ENCODE assay signal across 8 cellular contexts in genomic region chr9:91361294-91362201, GRCh38. TPM values are rescaled to one million over a fixed set of nuclear protein-coding genes. Genes with fewer than 3 reads are reported as not detected.
DNase-seq lines count a peak whose midpoint lies in the region; ATAC-seq and TF ChIP-seq lines count a peak whose summit lies in the region.

A gene with protein sequence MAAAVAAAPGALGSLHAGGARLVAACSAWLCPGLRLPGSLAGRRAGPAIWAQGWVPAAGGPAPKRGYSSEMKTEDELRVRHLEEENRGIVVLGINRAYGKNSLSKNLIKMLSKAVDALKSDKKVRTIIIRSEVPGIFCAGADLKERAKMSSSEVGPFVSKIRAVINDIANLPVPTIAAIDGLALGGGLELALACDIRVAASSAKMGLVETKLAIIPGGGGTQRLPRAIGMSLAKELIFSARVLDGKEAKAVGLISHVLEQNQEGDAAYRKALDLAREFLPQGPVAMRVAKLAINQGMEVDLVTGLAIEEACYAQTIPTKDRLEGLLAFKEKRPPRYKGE (minus strand): TSS chr9:91361918. CDS start chr9:91361889, 29 bp downstream.

- H3K4me1 ChIP-seq in lung (ENCODE audit: control insufficient read depth in 2 of 2, insufficient read depth in 2 of 2, low read length in 2 of 2) = peaks cover 6 to 20% of the 10 kb centered on the region in 2 donors

- H3K27ac ChIP-seq in lung (ENCODE audit: low read depth in 1 of 2, low read length in 1 of 2) = peak within 1 kb of the TSS; percentile 94 to 96

- POLR2A ChIA-PET in BJ (lab: Charles Lee) = no interaction called here
- POLR2A ChIA-PET in activated CD8-positive, alpha-beta T cell treated with anti-CD3 and anti-CD28 coated beads, Interleukin-2, amount 10 ng/mL, durations not matched to agents 7 days and 5 days (lab: Charles Lee) = interaction anchor here (0.6 to 6.5 kb wide), 11 partner anchors 15 to 259 kb away, joined by 3 to 43 read pairs (median 4); partner anchors contain the start of gene NFIL3

- CTCF ChIA-PET in BJ (lab: Yijun Ruan, JAX) = interaction anchor here (0.7 to 1.5 kb wide), 6 partner anchors 13 to 272 kb away, joined by 3 to 4 read pairs (median 3); no protein-coding TSS in a partner anchor
- CTCF ChIA-PET in activated CD8-positive, alpha-beta T cell treated with anti-CD3 and anti-CD28 coated beads, Interleukin-2, amount 10 ng/mL, durations not matched to agents 7 days and 5 days (lab: Charles Lee) = interaction anchor here (0.7 to 7.6 kb wide), 10 partner anchors 13 to 446 kb away, joined by 3 to 81 read pairs (median 4); partner anchors contain the start of gene NFIL3

- ATAC-seq in HG03175 (IDR thresholded peaks at IDR 0.05; ENCODE audit: unreplicated experiment) (peak; percentile 85), lung (ENCODE audit: insufficient read depth, low FRiP score) (peak; percentile 98)
- peak; percentile 96 for ATAC-seq in activated CD8-positive, alpha-beta T cell treated with anti-CD3 and anti-CD28 coated beads, Interleukin-2, amount 10 ng/mL, durations not matched to agents 7 days and 5 days

- H3K27ac Mint-ChIP-seq in activated CD8-positive, alpha-beta T cell treated with anti-CD3 and anti-CD28 coated beads, Interleukin-2, amount 10 ng/mL, durations not matched to agents 7 days and 5 days = peak within 1 kb of the TSS; percentile 94

- no peaks in the 10 kb centered on the region for H3K27me3 Mint-ChIP-seq in activated CD8-positive, alpha-beta T cell treated with anti-CD3 and anti-CD28 coated beads, Interleukin-2, amount 10 ng/mL, durations not matched to agents 7 days and 5 days (ENCODE audit: low read depth)

- H3K4me3 ChIP-seq in BJ (ENCODE audit: low read depth, low read length) (peak within 1 kb of the TSS; percentile 97), lung (peak within 1 kb of the TSS; percentile 90)

- H3K36me3 ChIP-seq in BJ (ENCODE audit: control insufficient read depth, insufficient read depth, low read length) = no peaks in the 10 kb centered on the region
- no peaks in the 10 kb centered on the region for H3K36me3 ChIP-seq in lung (ENCODE audit: control insufficient read depth in 2 of 2, insufficient read depth in 2 of 2, low read length in 2 of 2)

- no peaks in the 10 kb centered on the region for H3K27me3 ChIP-seq in BJ (ENCODE audit: control insufficient read depth, insufficient read depth, low read length)
- no peaks in the 10 kb centered on the region for H3K27me3 ChIP-seq in lung (ENCODE audit: control insufficient read depth, insufficient read depth)

- no peak for DNase-seq in BJ (ENCODE audit: low read depth)
- DNase-seq in NCI-H69 (lab: John Stamatoyannopoulos, UW) = peak; percentile 92
- peak; percentile 88 for DNase-seq in activated CD8-positive, alpha-beta T cell treated with anti-CD3 and anti-CD28 coated beads, Interleukin-2, amount 10 ng/mL, durations not matched to agents 7 days and 5 days
- DNase-seq in ecto neural progenitor cell (ENCODE audit: low spot score) = peak; percentile 91
- DNase-seq in lung (ENCODE audit: low spot score) = peak; percentile 83
- DNase-seq in stimulated activated CD4-positive, alpha-beta T cell treated with anti-CD3 and anti-CD28 coated beads, TNF-alpha, amount 100 ng/mL, for 24 hours (ENCODE audit: low read depth in 3 of 3) = peak; percentile 68 to 84 (median 75)

- peaks cover 49% of the 10 kb centered on the region for H3K4me1 Mint-ChIP-seq in activated CD8-positive, alpha-beta T cell treated with anti-CD3 and anti-CD28 coated beads, Interleukin-2, amount 10 ng/mL, durations not matched to agents 7 days and 5 days (ENCODE audit: low read depth)

- peaks cover 7% of the 10 kb centered on the region for H3K9me3 Mint-ChIP-seq in activated CD8-positive, alpha-beta T cell treated with anti-CD3 and anti-CD28 coated beads, Interleukin-2, amount 10 ng/mL, durations not matched to agents 7 days and 5 days (ENCODE audit: insufficient read depth)

- H3K9me3 ChIP-seq in lung (ENCODE audit: control insufficient read depth in 2 of 2, insufficient read depth in 1 of 2, low read length in 1 of 2) = no peaks in the 10 kb centered on the region

- peak; percentile 74 for TF ChIP-seq POLR2A in GM18951 (IDR thresholded peaks at IDR 0.05; ENCODE audit: extremely low read depth, insufficient read depth, insufficient read length)

- peak within 1 kb of the TSS; percentile 97 for H3K4me3 Mint-ChIP-seq in activated CD8-positive, alpha-beta T cell treated with anti-CD3 and anti-CD28 coated beads, Interleukin-2, amount 10 ng/mL, durations not matched to agents 7 days and 5 days

- peaks cover 23% of the 10 kb centered on the region for H3K36me3 Mint-ChIP-seq in activated CD8-positive, alpha-beta T cell treated with anti-CD3 and anti-CD28 coated beads, Interleukin-2, amount 10 ng/mL, durations not matched to agents 7 days and 5 days (ENCODE audit: low read depth)

- in situ Hi-C loops in GM18951 (cut with MboI; ENCODE audit: low sequenced_read_pairs, unreplicated experiment) = no loop called here

- WGBS in lung, 2 donors = 1% methylated on average over 59 to 86 of the region's 86 CpGs

- TF ChIP-seq CTCF in BJ (IDR thresholded peaks at IDR 0.05; ENCODE audit: insufficient read depth, low read depth, low read length) (no peak), lung (IDR thresholded peaks at IDR 0.05; ENCODE audit: control extremely low read depth, extremely low read depth) (no peak)

RNA-seq across cellular contexts. Expression of the gene that starts here (rescaled TPM):
- polyA plus RNA-seq in BJ (2011; rRNA removed) = 4.1 and 5.9 TPM in 2 replicates
- polyA minus RNA-seq in BJ (2011; rRNA and poly(A)+ RNA removed) = 1.3 and 4.2 TPM in 2 replicates
- total RNA-seq in activated CD8-positive, alpha-beta T cell treated with anti-CD3 and anti-CD28 coated beads, Interleukin-2, amount 10 ng/mL, durations not matched to agents 7 days and 5 days = 10 to 100 TPM; 15.5 to 15.6 TPM
- 10 to 100 TPM; 15.4 to 76.8 TPM for total RNA-seq in lung
- polyA plus RNA-seq in lung = 10 to 100 TPM; 10.5 to 17.0 TPM
